ENCODE assay signal across 20 cellular contexts in genomic region chr2:41989503-41990180, GRCh38. TPM values are rescaled to one million over a fixed set of nuclear protein-coding genes. Genes with fewer than 3 reads are reported as not detected.
DNase-seq lines count a peak whose midpoint lies in the region; ATAC-seq and TF ChIP-seq lines count a peak whose summit lies in the region.
"Had no signal": no experiment of that assay in that cellular context is flagged by ENCODE, and none has a peak within 500 bp of the region (broad histone marks: within the 10 kb centered on the region; RNA-seq: fewer than 3 reads in every experiment).

No MANE protein-coding gene starts in this region.

- DNase-seq in HuH-7.5 (ENCODE audit: low spot score) (peak; percentile 63), ascending aorta (ENCODE audit: low spot score in 2 of 2) (no peak), islet precursor cell (peak; percentile 79), gastrocnemius medialis (peak in 1 of 2 donors; percentile 30), GM19238 (ENCODE audit: insufficient read length, low spot score) (no peak), mucosa of descending colon (no peak), glomerular visceral epithelial cell (ENCODE audit: extremely low spot score) (no peak)
- DNase-seq: activated CD4-positive, alpha-beta memory T cell treated with anti-CD3 and anti-CD28 coated beads for 36 hours; activated naive CD8-positive, alpha-beta T cell treated with anti-CD3 and anti-CD28 coated beads, Interleukin-2, amount 50 U/mL, for 24 hours; activated T-cell treated with anti-CD3 and anti-CD28 coated beads, Interleukin-2, amount 50 U/mL, for 48 hours; cerebellar nuclear complex; KG1; left lung; naive B cell; NCI-H345; stimulated activated CD4-positive, alpha-beta T cell treated with anti-CD3 and anti-CD28 coated beads, Interleukin-1b, Interleukin-23, amount 100 ng/mL, for 48 hours; SW 1271 had no signal

- intact Hi-C loops in ascending aorta (cut with DNase I): loop anchor here (2.0 kb wide), 1 partner anchor 23 kb away; no protein-coding TSS in a partner anchor
- intact Hi-C loops in gastrocnemius medialis (cut with DNase I; ENCODE audit: low total_unique reads): no loop called here
- intact Hi-C loops in mucosa of descending colon (cut with DNase I, micrococcal nuclease): no loop called here

- H3K27ac ChIP-seq in ascending aorta (peak overlapping the region; percentile 84 to 94), gastrocnemius medialis (peak overlapping the region; percentile 16 to 61 (median 38))
- H3K27ac ChIP-seq: epithelial cell of prostate, hepatocyte, left lung had no signal

- in situ Hi-C loops in gastrocnemius medialis (cut with MboI; ENCODE audit: low sequenced_read_pairs in 4 of 4): no loop called here

- H3K27me3 ChIP-seq in ascending aorta (no peaks in the 10 kb centered on the region), gastrocnemius medialis (no peaks in the 10 kb centered on the region)
- H3K27me3 ChIP-seq: hepatocyte, left lung had no signal

- no peak for TF ChIP-seq POLR2A in gastrocnemius medialis (IDR thresholded peaks at IDR 0.05)

- H3K4me3 ChIP-seq in ascending aorta: no peak overlapping the region
- H3K4me3 ChIP-seq in gastrocnemius medialis: no peak overlapping the region
- H3K4me3 ChIP-seq in mucosa of descending colon: no peak overlapping the region
- H3K4me3 ChIP-seq: hepatocyte, left lung had no signal

- H3K4me1 ChIP-seq in ascending aorta: peaks cover 8 to 21% of the 10 kb centered on the region in 2 donors
- H3K4me1 ChIP-seq in gastrocnemius medialis: peaks cover 14 to 17% of the 10 kb centered on the region in 2 donors
- H3K4me1 ChIP-seq in mucosa of descending colon (ENCODE audit: low read depth): no peaks in the 10 kb centered on the region
- H3K4me1 ChIP-seq: left lung had no signal

- TF ChIP-seq CTCF in ascending aorta (IDR thresholded peaks at IDR 0.05) (no peak), gastrocnemius medialis (IDR thresholded peaks at IDR 0.05 in 4 of 5, conservative IDR thresholded peaks at IDR 0.05 in 1 of 5) (no peak), mucosa of descending colon (IDR thresholded peaks at IDR 0.05) (no peak)

- no peaks in the 10 kb centered on the region for H3K36me3 ChIP-seq in ascending aorta
- H3K36me3 ChIP-seq in gastrocnemius medialis: no peaks in the 10 kb centered on the region
- H3K36me3 ChIP-seq in mucosa of descending colon (ENCODE audit: low read depth): no peaks in the 10 kb centered on the region
- H3K36me3 ChIP-seq: left lung had no signal

- H3K9me3 ChIP-seq in ascending aorta: no peaks in the 10 kb centered on the region
- no peaks in the 10 kb centered on the region for H3K9me3 ChIP-seq in gastrocnemius medialis
- no peaks in the 10 kb centered on the region for H3K9me3 ChIP-seq in mucosa of descending colon
- H3K9me3 ChIP-seq: left lung had no signal

- ATAC-seq in gastrocnemius medialis: peak; percentile 69 to 93
- ATAC-seq in GM21786 (IDR thresholded peaks at IDR 0.05; ENCODE audit: unreplicated experiment): no peak
- ATAC-seq in mucosa of descending colon: no peak
- ATAC-seq: activated naive CD8-positive, alpha-beta T cell treated with anti-CD3 and anti-CD28 coated beads, Interleukin-2, amount 50 U/mL, for 24 hours; left lung had no signal

RNA-seq across cellular contexts. Expression of gene PKDCC, which starts 58.2 kb away (rescaled TPM):
- 210 TPM for total RNA-seq in ascending aorta
- total RNA-seq in gastrocnemius medialis: 100 to 1,000 TPM; 152 to 246 (median 186) TPM
- total RNA-seq in mucosa of descending colon: 10 to 100 TPM; 79.3 to 88.8 (median 80.7) TPM
- total RNA-seq: activated CD4-positive, alpha-beta memory T cell treated with anti-CD3 and anti-CD28 coated beads for 36 hours had no signal

Comparison
In these comparisons a context has a peak if more than half of its experiments do, and no peak if none do; other contexts are left out.
1. DNase-seq: peak in HuH-7.5 (single experiment) and islet precursor cell (single experiment); none in ascending aorta (0 of 2), GM19238 (single experiment), mucosa of descending colon (0 of 3) and glomerular visceral epithelial cell (single experiment).
2. ATAC-seq: peak in gastrocnemius medialis (2 of 2); none in GM21786 (single experiment) and mucosa of descending colon (single experiment).